Comparison of ENCODE assay signal across 15 cellular contexts in the genomic region with DNA sequence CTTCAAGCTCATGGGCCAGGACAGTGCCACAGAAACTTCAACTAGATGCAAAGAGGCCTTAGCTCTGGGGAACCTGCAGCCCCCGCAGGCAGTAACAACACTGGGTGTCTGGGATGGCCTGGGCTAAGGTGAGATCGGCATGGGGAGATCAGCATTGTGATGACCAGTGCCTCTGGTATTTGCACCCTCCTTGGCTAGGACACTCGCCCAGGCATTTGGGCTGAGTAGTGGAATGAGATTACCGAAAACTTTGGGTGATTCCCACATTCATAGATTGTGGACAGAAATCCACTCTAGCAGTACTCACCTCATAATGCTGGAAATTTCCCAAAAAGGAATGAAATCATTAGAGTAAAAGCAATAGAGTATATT.
A peak's percentile ranks its signal among the peaks of the same experiment; 100 is the strongest.
DNase-seq lines count a peak whose midpoint lies in the region; ATAC-seq, FAIRE-seq and TF ChIP-seq lines count a peak whose summit lies in the region.
"Had no signal": no experiment of that assay in that cellular context is flagged by ENCODE, and none has a peak within 500 bp of the region (broad histone marks: within the 10 kb centered on the region; RNA-seq: fewer than 3 reads in every experiment).

No MANE protein-coding gene starts in this region.

- peaks cover 35% of the 10 kb centered on the region for H3K36me3 ChIP-seq in IMR-90 (ENCODE audit: control insufficient read depth, insufficient read depth, low read length)
- H3K36me3 ChIP-seq in esophagus (ENCODE audit: control insufficient read depth in 2 of 2, insufficient read depth in 2 of 2, low read length in 1 of 2), result peaks cover 18 to 36% of the 10 kb centered on the region in 2 donors
- peaks cover 83% of the 10 kb centered on the region for H3K36me3 ChIP-seq in lower lobe of right lung

- no TSS peak for BruUV-seq in IMR-90 (replicated peaks; lab: Mats Ljungman, UMichigan)

- no peak overlapping the region; the same call in 2 of the 3 replicates for H2BK15ac ChIP-seq in IMR-90 (ENCODE audit: low read depth, low read length)

- H3K4me2 ChIP-seq in A549 (peak overlapping the region; percentile 61; the same call in 2 of the 3 replicates), IMR-90 (ENCODE audit: low read depth, low read length) (no peak overlapping the region)

- H2AK9ac ChIP-seq in IMR-90 (replicated peaks; ENCODE audit: low read depth, low read length, poor library complexity), result no peak overlapping the region

- H4K8ac ChIP-seq in IMR-90 (ENCODE audit: low read depth in 2 of 2, low read length in 2 of 2), result no peak overlapping the region

- WGBS in A549 (ENCODE audit: missing lambda C conversion rate), result 84% methylated on average over 4 of the region's 4 CpGs
- no CpG with 5 or more reads among the region's 4 CpGs for WGBS in IMR-90 (ENCODE audit: extremely low coverage in 2 of 2, insufficient read length in 1 of 2), 2 experiments
- 66 to 67% methylated on average over 4 of the region's 4 CpGs for WGBS in esophagus, 2 donors

- peaks cover 3% of the 10 kb centered on the region; the same call in 1 of the 2 replicates for H4K20me1 ChIP-seq in IMR-90 (ENCODE audit: insufficient read depth, low read length)

- H3K27me3 ChIP-seq in IMR-90 (ENCODE audit: control insufficient read depth, insufficient read depth, low read length), result no peaks in the 10 kb centered on the region
- H3K27me3 ChIP-seq in esophagus (ENCODE audit: control insufficient read depth in 1 of 2, insufficient read depth in 2 of 2, low read length in 2 of 2), result no peaks in the 10 kb centered on the region
- H3K27me3 ChIP-seq in lower lobe of right lung (ENCODE audit: low read depth), result no peaks in the 10 kb centered on the region
- H3K27me3 ChIP-seq: SJCRH30, tibial nerve had no signal

- H3K9me3 ChIP-seq in A549 (no peaks in the 10 kb centered on the region), IMR-90 (ENCODE audit: control insufficient read depth, insufficient read depth, low read length) (no peaks in the 10 kb centered on the region), esophagus (ENCODE audit: control insufficient read depth in 2 of 2, insufficient read depth in 1 of 2, low read depth in 1 of 2, low read length in 1 of 2) (no peaks in the 10 kb centered on the region), lower lobe of right lung (no peaks in the 10 kb centered on the region)
- H3K9me3 ChIP-seq: SJCRH30, tibial nerve had no signal

- TF ChIP-seq POLR2A in A549 (IDR thresholded peaks at IDR 0.05; ENCODE audit: low read length), result no peak
- TF ChIP-seq POLR2A in IMR-90 (IDR thresholded peaks at IDR 0.05; ENCODE audit: low read depth, low read length), result no peak

- H3K4ac ChIP-seq in IMR-90 (ENCODE audit: low read depth, low read length), result no peak overlapping the region

- H3K27ac ChIP-seq in A549 (peak overlapping the region in 1 of 2 experiments; percentile 82; a peak in 3 of 6 replicates), IMR-90 (ENCODE audit: insufficient read depth, low read length) (no peak overlapping the region; the same call in 1 of the 2 replicates), esophagus (ENCODE audit: low read depth in 2 of 2, low read length in 1 of 2) (peak overlapping the region; percentile 77 to 81), lower lobe of right lung (peak overlapping the region; percentile 63)
- H3K27ac ChIP-seq: SJCRH30 had no signal

- H3K56ac ChIP-seq in IMR-90 (ENCODE audit: extremely low read depth, insufficient read depth, low read length), result no peak overlapping the region

- H3K4me3 ChIP-seq in A549 (no peak overlapping the region), IMR-90 (ENCODE audit: insufficient read depth, low read depth, low read length) (no peak overlapping the region), esophagus (ENCODE audit: low read depth in 1 of 2, low read length in 2 of 2) (no peak overlapping the region), lower lobe of right lung (no peak overlapping the region)
- H3K4me3 ChIP-seq: GM12878, SJCRH30, tibial nerve had no signal

- H4K91ac ChIP-seq in IMR-90 (ENCODE audit: insufficient read depth, low read depth, low read length), result no peak overlapping the region

- intact Hi-C loops in IMR-90 (cut with micrococcal nuclease), result no loop called here
- intact Hi-C loops in lower lobe of right lung (cut with DNase I), result no loop called here

- TF ChIP-seq CTCF in A549 (IDR thresholded peaks at IDR 0.05), result no peak
- no peak for TF ChIP-seq CTCF in IMR-90 (conservative IDR thresholded peaks at IDR 0.05; ENCODE audit: low read depth, low read length)
- no peak for TF ChIP-seq CTCF in lower lobe of right lung (IDR thresholded peaks at IDR 0.05)

- H3K18ac ChIP-seq in IMR-90 (ENCODE audit: low read depth, low read length), result no peak overlapping the region; the same call in 1 of the 2 replicates

- H2AK5ac ChIP-seq in IMR-90 (ENCODE audit: low read depth, low read length), result no peak overlapping the region

- ATAC-seq in A549, result peak in 1 of 2 experiments; percentile 16; a peak in 1 of 6 replicates
- ATAC-seq in IMR-90 (ENCODE audit: low read depth), result no peak; the same call in 1 of the 2 replicates
- peak; percentile 10 to 56 for ATAC-seq in lower lobe of right lung
- ATAC-seq in HG02884 (IDR thresholded peaks at IDR 0.05; ENCODE audit: unreplicated experiment), result no peak
- ATAC-seq: GM12878 had no signal

- H3K4me1 ChIP-seq in A549 (peaks cover 26% of the 10 kb centered on the region), IMR-90 (ENCODE audit: control insufficient read depth, insufficient read depth, low read length) (peaks cover 18% of the 10 kb centered on the region), esophagus (ENCODE audit: control insufficient read depth in 2 of 2, insufficient read depth in 2 of 2, low read length in 1 of 2) (peaks cover 3 to 13% of the 10 kb centered on the region in 2 donors), lower lobe of right lung (peaks cover 20% of the 10 kb centered on the region)
- H3K4me1 ChIP-seq: SJCRH30 had no signal

- CTCF ChIA-PET in A549 (lab: Yijun Ruan, JAX) (no interaction called here), IMR-90 (lab: Yijun Ruan, JAX) (no interaction called here)

- H3K9me1 ChIP-seq in IMR-90 (ENCODE audit: insufficient read depth, low read length), result peaks cover 43% of the 10 kb centered on the region

- dilution Hi-C loops in IMR-90 (cut with HindIII; ENCODE audit: low sequenced_read_pairs, unreplicated experiment), result no loop called here

- no peak overlapping the region; the same call in 1 of the 2 replicates for H4K5ac ChIP-seq in IMR-90 (ENCODE audit: low read depth, low read length)

- no peak overlapping the region for H2BK120ac ChIP-seq in IMR-90 (ENCODE audit: low read depth, low read length)

- no peak for TF ChIP-seq EP300 in A549 (IDR thresholded peaks at IDR 0.05)

- no peak for DNase-seq in A549 (ENCODE audit: low read depth in 1 of 2, low spot score in 1 of 2)
- DNase-seq in IMR-90, result peak; percentile 18
- no peak for DNase-seq in lower lobe of right lung
- no peak for DNase-seq in kidney glomerular epithelial cell (lab: John Stamatoyannopoulos, UW)
- no peak for DNase-seq in middle frontal gyrus (ENCODE audit: extremely low spot score, low spot score)
- no peak for DNase-seq in urothelium cell line (ENCODE audit: low spot score)
- DNase-seq: activated CD8-positive, alpha-beta memory T cell treated with anti-CD3 and anti-CD28 coated beads, Interleukin-2, amount 50 U/mL, for 4 hours; DMS79; NCI-H2081; SJCRH30; stimulated activated CD4-positive, alpha-beta T cell treated with anti-CD3 and anti-CD28 coated beads, Interleukin-15, amount 100 ng/mL, for 24 hours had no signal

- no peak overlapping the region for H3K9ac ChIP-seq in IMR-90 (ENCODE audit: low read depth, low read length)

- H3K23ac ChIP-seq in IMR-90 (ENCODE audit: low read depth, low read length), result no peak overlapping the region

- H2AFZ ChIP-seq in IMR-90 (replicated peaks; ENCODE audit: low read length, poor library complexity), result no peak overlapping the region

- H2BK5ac ChIP-seq in IMR-90 (ENCODE audit: low read depth, low read length, poor library complexity, severe bottlenecking), result no peak overlapping the region

- FAIRE-seq in A549 (lab: Jason Lieb, UNC) (no peak), urothelium cell line (lab: Jason Lieb, UNC) (no peak)
- FAIRE-seq: GM12878 had no signal

- POLR2A ChIA-PET in A549 (lab: Yijun Ruan, JAX), result no interaction called here
- POLR2A ChIA-PET in IMR-90 (lab: Charles Lee; ENCODE audit: unreplicated experiment), result no interaction called here

- peaks cover 0 to 12% of the 10 kb centered on the region in 2 experiments; a peak in 3 of 4 replicates for H3K79me1 ChIP-seq in IMR-90 (ENCODE audit: low read depth in 1 of 2, low read length in 2 of 2)

- in situ Hi-C loops in IMR-90 (cut with MboI; ENCODE audit: low sequenced_read_pairs), result no loop called here

- no peak overlapping the region for H3K14ac ChIP-seq in IMR-90 (replicated peaks; ENCODE audit: low read depth, low read length)

- no peak for TF ChIP-seq RAD21 in A549 (conservative IDR thresholded peaks at IDR 0.05 in 1 of 2, IDR thresholded peaks at IDR 0.05 in 1 of 2)
- TF ChIP-seq RAD21 in IMR-90 (IDR thresholded peaks at IDR 0.05; ENCODE audit: low read length), result no peak

- H2BK20ac ChIP-seq in IMR-90 (ENCODE audit: low read depth, low read length), result no peak overlapping the region

TF ChIP-seq in A549, 52 proteins besides CTCF, POLR2A, EP300 and RAD21 (continues in another document):
- TF ChIP-seq RNF2 (IDR thresholded peaks at IDR 0.05; ENCODE audit: borderline replicate concordance, low read depth), result no peak
- TF ChIP-seq, protein P1, sequence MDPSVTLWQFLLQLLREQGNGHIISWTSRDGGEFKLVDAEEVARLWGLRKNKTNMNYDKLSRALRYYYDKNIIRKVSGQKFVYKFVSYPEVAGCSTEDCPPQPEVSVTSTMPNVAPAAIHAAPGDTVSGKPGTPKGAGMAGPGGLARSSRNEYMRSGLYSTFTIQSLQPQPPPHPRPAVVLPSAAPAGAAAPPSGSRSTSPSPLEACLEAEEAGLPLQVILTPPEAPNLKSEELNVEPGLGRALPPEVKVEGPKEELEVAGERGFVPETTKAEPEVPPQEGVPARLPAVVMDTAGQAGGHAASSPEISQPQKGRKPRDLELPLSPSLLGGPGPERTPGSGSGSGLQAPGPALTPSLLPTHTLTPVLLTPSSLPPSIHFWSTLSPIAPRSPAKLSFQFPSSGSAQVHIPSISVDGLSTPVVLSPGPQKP (IDR thresholded peaks at IDR 0.05; ENCODE audit: low read depth, low read length), result no peak

TF ChIP-seq in IMR-90, 13 proteins besides CTCF, POLR2A, EP300 and RAD21 (continues in another document):
- TF ChIP-seq SMC3 (IDR thresholded peaks at IDR 0.05; ENCODE audit: low read depth, low read length), result no peak
- no peak for TF ChIP-seq MAZ (IDR thresholded peaks at IDR 0.05; ENCODE audit: borderline replicate concordance, low read depth, low read length)
- no peak for TF ChIP-seq NFE2L2 (IDR thresholded peaks at IDR 0.05; ENCODE audit: low read depth, low read length)
- no peak for TF ChIP-seq RFX5 (IDR thresholded peaks at IDR 0.05; ENCODE audit: low read depth, low read length)
- TF ChIP-seq FOS (IDR thresholded peaks at IDR 0.05; ENCODE audit: low read depth, low read length), result no peak
- TF ChIP-seq CEBPB (IDR thresholded peaks at IDR 0.05; ENCODE audit: low read depth, low read length), result no peak
- no peak for TF ChIP-seq RCOR1 (IDR thresholded peaks at IDR 0.05; ENCODE audit: insufficient replicate concordance, low read length)
- no peak for TF ChIP-seq MXI1 (IDR thresholded peaks at IDR 0.05; ENCODE audit: borderline replicate concordance, low read depth, low read length)
- no peak for TF ChIP-seq BHLHE40 (IDR thresholded peaks at IDR 0.05; ENCODE audit: low read depth, low read length)

Comparison
In these comparisons a context has a peak if more than half of its experiments do, and no peak if none do; other contexts are left out.
1. ATAC-seq: peak in lower lobe of right lung (2 of 2); none in IMR-90 (single experiment) and HG02884 (single experiment).